32 cellular contexts compared by ENCODE assay signal in genomic region chr11:15557831-15558230, GRCh38.
"Had no signal": no experiment of that assay in that cellular context is flagged by ENCODE, and none has a peak within 500 bp of the region (broad histone marks: within the 10 kb centered on the region; RNA-seq: fewer than 3 reads in every experiment).

No MANE protein-coding gene starts in this region.

- H3K9me3 Mint-ChIP-seq: activated CD4-positive, alpha-beta memory T cell treated with anti-CD3 and anti-CD28 coated beads for 36 hours; activated CD4-positive, alpha-beta T cell treated with anti-CD3 and anti-CD28 coated beads, Interleukin-2, amount 10 ng/mL, durations not matched to agents 24 days and 14 days; activated naive CD8-positive, alpha-beta T cell treated with anti-CD3 and anti-CD28 coated beads, Interleukin-2, amount 50 U/mL, for 24 hours; activated T-cell treated with anti-CD3 and anti-CD28 coated beads, Interleukin-2, amount 50 U/mL, for 24 hours; stimulated activated naive CD8-positive, alpha-beta T cell treated with anti-CD3 and anti-CD28 coated beads, Interleukin-15, amount 100 ng/mL, for 72 hours had no signal

- H3K4me3 Mint-ChIP-seq: activated CD4-positive, alpha-beta memory T cell treated with anti-CD3 and anti-CD28 coated beads for 36 hours; activated CD4-positive, alpha-beta T cell treated with anti-CD3 and anti-CD28 coated beads, Interleukin-2, amount 10 ng/mL, durations not matched to agents 24 days and 14 days; activated naive CD4-positive, alpha-beta T cell treated with anti-CD3 and anti-CD28 coated beads, Interleukin-2, amount 50 U/mL, for 24 hours; activated naive CD8-positive, alpha-beta T cell treated with anti-CD3 and anti-CD28 coated beads, Interleukin-2, amount 50 U/mL, for 24 hours; activated T-cell treated with anti-CD3 and anti-CD28 coated beads, Interleukin-2, amount 50 U/mL, for 24 hours; endodermal cell; immature natural killer cell; stimulated activated effector memory CD8-positive, alpha-beta T cell treated with anti-CD3 and anti-CD28 coated beads, Interleukin-12 subunit alpha, Interleukin-12 subunit beta, amount 100 ng/mL, for 72 hours; stimulated activated naive CD8-positive, alpha-beta T cell treated with anti-CD3 and anti-CD28 coated beads, Interleukin-15, amount 100 ng/mL, for 72 hours had no signal

- H3K9me3 ChIP-seq: heart left ventricle, pancreas, prostate gland, sigmoid colon had no signal

- H3K27ac Mint-ChIP-seq: activated CD4-positive, alpha-beta memory T cell treated with anti-CD3 and anti-CD28 coated beads for 36 hours; activated CD4-positive, alpha-beta T cell treated with anti-CD3 and anti-CD28 coated beads, Interleukin-2, amount 10 ng/mL, durations not matched to agents 24 days and 14 days; activated naive CD4-positive, alpha-beta T cell treated with anti-CD3 and anti-CD28 coated beads, Interleukin-2, amount 50 U/mL, for 24 hours; activated naive CD8-positive, alpha-beta T cell treated with anti-CD3 and anti-CD28 coated beads, Interleukin-2, amount 50 U/mL, for 24 hours; activated T-cell treated with anti-CD3 and anti-CD28 coated beads, Interleukin-2, amount 50 U/mL, for 24 hours; endodermal cell; immature natural killer cell; stimulated activated effector memory CD8-positive, alpha-beta T cell treated with anti-CD3 and anti-CD28 coated beads, Interleukin-12 subunit alpha, Interleukin-12 subunit beta, amount 100 ng/mL, for 72 hours; stimulated activated naive CD8-positive, alpha-beta T cell treated with anti-CD3 and anti-CD28 coated beads, Interleukin-15, amount 100 ng/mL, for 72 hours had no signal

- H3K36me3 Mint-ChIP-seq: activated CD4-positive, alpha-beta memory T cell treated with anti-CD3 and anti-CD28 coated beads for 36 hours; activated naive CD4-positive, alpha-beta T cell treated with anti-CD3 and anti-CD28 coated beads, Interleukin-2, amount 50 U/mL, for 24 hours; immature natural killer cell; stimulated activated effector memory CD8-positive, alpha-beta T cell treated with anti-CD3 and anti-CD28 coated beads, Interleukin-12 subunit alpha, Interleukin-12 subunit beta, amount 100 ng/mL, for 72 hours had no signal

- H3K4me3 ChIP-seq: heart left ventricle, pancreas, prostate gland, sigmoid colon had no signal

- H3K27me3 ChIP-seq: pancreas, sigmoid colon had no signal

- ATAC-seq: activated naive CD8-positive, alpha-beta T cell treated with anti-CD3 and anti-CD28 coated beads, Interleukin-2, amount 50 U/mL, for 24 hours; esophagus mucosa; heart left ventricle; left colon; pancreas; stimulated activated effector memory CD8-positive, alpha-beta T cell treated with anti-CD3 and anti-CD28 coated beads, Interleukin-12 subunit alpha, Interleukin-12 subunit beta, amount 100 ng/mL, for 72 hours; stimulated activated naive CD8-positive, alpha-beta T cell treated with anti-CD3 and anti-CD28 coated beads, Interleukin-15, amount 100 ng/mL, for 72 hours had no signal

- DNase-seq: activated CD4-positive, alpha-beta memory T cell treated with anti-CD3 and anti-CD28 coated beads for 36 hours; activated CD4-positive, alpha-beta T cell treated with anti-CD3 and anti-CD28 coated beads, Interleukin-2, amount 10 ng/mL, durations not matched to agents 24 days and 14 days; activated CD4-positive, CD25-positive, alpha-beta regulatory T cell treated with anti-CD3 and anti-CD28 coated beads, Interleukin-2, amount 50 U/mL, for 72 hours; activated CD8-positive, alpha-beta memory T cell treated with anti-CD3 and anti-CD28 coated beads, Interleukin-2, amount 50 U/mL, for 4 hours; activated gamma-delta T cell treated with Interleukin-2 at 50 U/mL for 16 hours; activated naive CD8-positive, alpha-beta T cell treated with anti-CD3 and anti-CD28 coated beads, Interleukin-2, amount 50 U/mL, for 24 hours; activated T-cell treated with anti-CD3 and anti-CD28 coated beads, Interleukin-2, amount 50 U/mL, for 24 hours; amygdala; caudate nucleus; cortex of kidney; endodermal cell; foreskin fibroblast; heart left ventricle; hypothalamus; immature natural killer cell; kidney; left colon; mammary epithelial cell; nucleus accumbens; pancreas; retina; sigmoid colon; small intestine; stimulated activated CD4-positive, alpha-beta T cell treated with anti-CD3 and anti-CD28 coated beads, Interleukin-4, amount 100 ng/mL, for 24 hours; stimulated activated naive CD8-positive, alpha-beta T cell treated with anti-CD3 and anti-CD28 coated beads, Interleukin-15, amount 100 ng/mL, for 72 hours; substantia nigra; T-helper 2 cell; WERI-Rb-1 had no signal

- H3K36me3 ChIP-seq: heart left ventricle, pancreas, prostate gland, sigmoid colon, WERI-Rb-1 had no signal

- FAIRE-seq: kidney, pancreas, small intestine had no signal

- H3K4me1 Mint-ChIP-seq: activated CD4-positive, alpha-beta T cell treated with anti-CD3 and anti-CD28 coated beads, Interleukin-2, amount 10 ng/mL, durations not matched to agents 24 days and 14 days; activated naive CD4-positive, alpha-beta T cell treated with anti-CD3 and anti-CD28 coated beads, Interleukin-2, amount 50 U/mL, for 24 hours; activated naive CD8-positive, alpha-beta T cell treated with anti-CD3 and anti-CD28 coated beads, Interleukin-2, amount 50 U/mL, for 24 hours; immature natural killer cell; stimulated activated effector memory CD8-positive, alpha-beta T cell treated with anti-CD3 and anti-CD28 coated beads, Interleukin-12 subunit alpha, Interleukin-12 subunit beta, amount 100 ng/mL, for 72 hours; stimulated activated naive CD8-positive, alpha-beta T cell treated with anti-CD3 and anti-CD28 coated beads, Interleukin-15, amount 100 ng/mL, for 72 hours had no signal

- H3K4me1 ChIP-seq: pancreas, prostate gland, sigmoid colon had no signal

- H3K27ac ChIP-seq: heart left ventricle, pancreas, prostate gland, sigmoid colon, WERI-Rb-1 had no signal

- H3K27me3 Mint-ChIP-seq: activated CD4-positive, alpha-beta memory T cell treated with anti-CD3 and anti-CD28 coated beads for 36 hours; activated CD4-positive, alpha-beta T cell treated with anti-CD3 and anti-CD28 coated beads, Interleukin-2, amount 10 ng/mL, durations not matched to agents 24 days and 14 days; activated T-cell treated with anti-CD3 and anti-CD28 coated beads, Interleukin-2, amount 50 U/mL, for 24 hours; stimulated activated naive CD8-positive, alpha-beta T cell treated with anti-CD3 and anti-CD28 coated beads, Interleukin-15, amount 100 ng/mL, for 72 hours had no signal
